In the genomic region with DNA sequence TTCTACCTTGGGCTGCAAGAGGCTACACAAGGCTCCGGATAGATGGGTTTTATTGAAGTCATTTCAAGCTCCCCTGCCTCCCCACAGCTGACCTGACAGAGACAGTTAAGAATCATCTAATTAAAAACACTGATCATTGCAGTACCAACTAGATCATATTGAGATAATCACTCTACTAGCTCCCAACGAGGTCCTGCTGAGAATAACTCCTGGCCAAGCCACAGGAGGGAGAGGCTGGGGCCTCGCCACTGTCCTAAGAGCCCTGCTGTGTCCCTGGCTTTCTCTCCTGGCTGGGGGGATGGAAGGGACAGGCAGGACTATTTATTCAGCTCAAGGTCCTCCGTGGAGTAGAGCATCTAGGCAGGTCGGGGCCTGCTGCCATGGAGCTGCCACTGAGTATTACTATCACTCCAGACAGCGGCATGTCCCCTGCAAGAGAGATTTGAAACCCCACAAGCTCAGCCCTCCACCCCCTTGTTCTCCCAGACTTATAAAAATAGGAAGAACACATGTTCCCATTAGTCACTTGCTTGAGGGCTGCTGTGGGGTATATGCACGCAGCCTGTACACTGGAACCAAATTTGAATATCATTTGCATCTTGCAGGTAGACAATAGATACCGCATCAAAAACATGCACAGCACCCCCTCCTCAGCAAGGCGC, we compare ENCODE assay signal across 1 cellular context.
TF ChIP-seq lines count a peak whose summit lies in the region.

No MANE protein-coding gene starts in this region.

TF ChIP-seq in SK-N-SH treated with all-trans-retinoic acid at 6 μM for 48 hours, 23 proteins besides CTCF, POLR2A, EP300 and RAD21 (continued from another document):
- TF ChIP-seq CREB5 (CRISPR knock-in tag; IDR thresholded peaks at IDR 0.05; ENCODE audit: low read depth) (no peak), GLIS3 (CRISPR knock-in tag; IDR thresholded peaks at IDR 0.05) (no peak), ESRRG (CRISPR knock-in tag; IDR thresholded peaks at IDR 0.05) (no peak), CSDC2 (CRISPR knock-in tag; IDR thresholded peaks at IDR 0.05) (no peak), ZC3H10 (CRISPR knock-in tag; IDR thresholded peaks at IDR 0.05) (no peak)
